In genomic region chr2:172427256-172427989, GRCh38 we compare ENCODE assay signal across 8 cellular contexts. TPM values are rescaled to one million over a fixed set of nuclear protein-coding genes. Genes with fewer than 3 reads are reported as not detected.
DNase-seq lines count a peak whose midpoint lies in the region; ATAC-seq, FAIRE-seq and TF ChIP-seq lines count a peak whose summit lies in the region.

Gene ITGA6, plus strand, starts transcription at chr2:172427586.

- peak in 1 of 2 experiments; percentile 42; a peak in 3 of 5 replicates for TF ChIP-seq RAD21 in A549 (conservative IDR thresholded peaks at IDR 0.05 in 1 of 2, IDR thresholded peaks at IDR 0.05 in 1 of 2)

- H3K4me3 ChIP-seq in A549: peak within 1 kb of the TSS; percentile 82
- H3K4me3 ChIP-seq in kidney epithelial cell (ENCODE audit: low read depth, low read length): peak within 1 kb of the TSS; percentile 75

- H3K4me1 ChIP-seq in A549: peaks cover 28% of the 10 kb centered on the region

- no peaks in the 10 kb centered on the region for H3K9me3 ChIP-seq in A549

- H3K36me3 ChIP-seq in kidney epithelial cell (ENCODE audit: control insufficient read depth, insufficient read depth, low read length): no peaks in the 10 kb centered on the region

- peak within 1 kb of the TSS; percentile 98 for H3K4me2 ChIP-seq in A549

- peak; percentile 89 for TF ChIP-seq POLR2A in A549 (IDR thresholded peaks at IDR 0.05; ENCODE audit: low read length)

- TF ChIP-seq CTCF in A549 (IDR thresholded peaks at IDR 0.05) (no peak), kidney epithelial cell (IDR thresholded peaks at IDR 0.05; ENCODE audit: insufficient read depth, low read length, poor library complexity, severe bottlenecking) (no peak)

- WGBS in A549 (ENCODE audit: missing lambda C conversion rate): 0% methylated on average over 14 of the region's 79 CpGs

- DNase-seq in A549 (ENCODE audit: low read depth in 1 of 2, low spot score in 1 of 2): peak; percentile 70 to 84
- DNase-seq in NCI-H2171 treated with DMSO at 0.1 percent for 48 hours (lab: John Stamatoyannopoulos, UW): peak; percentile 72
- DNase-seq in activated CD4-positive, alpha-beta T cell treated with anti-CD3 and anti-CD28 coated beads for 24 hours (ENCODE audit: low read depth in 2 of 2): peak; percentile 60 to 70
- peak; percentile 35 for DNase-seq in cerebellar cortex (ENCODE audit: low spot score)
- no peak for DNase-seq in kidney epithelial cell (ENCODE audit: low read depth)
- peak in 2 of 3 donors; percentile 48 to 65 for DNase-seq in stimulated activated CD4-positive, alpha-beta T cell treated with anti-CD3 and anti-CD28 coated beads, Interleukin-12 subunit alpha, Interleukin-12 subunit beta, amount 100 ng/mL, for 48 hours (ENCODE audit: low read depth in 2 of 3, low spot score in 1 of 3)

- FAIRE-seq in A549 (lab: Jason Lieb, UNC): no peak

- POLR2A ChIA-PET in A549 (lab: Yijun Ruan, JAX): interaction anchor here (0.7 to 4.3 kb wide), 5 partner anchors 9 to 246 kb away, joined by 3 to 59 read pairs (median 6); no protein-coding TSS in a partner anchor

- no peak for TF ChIP-seq EP300 in A549 (IDR thresholded peaks at IDR 0.05)

- ATAC-seq in A549: peak; percentile 85 to 90
- ATAC-seq in GM19395 (IDR thresholded peaks at IDR 0.05; ENCODE audit: unreplicated experiment): peak; percentile 56
- ATAC-seq in HG02938 (IDR thresholded peaks at IDR 0.05; ENCODE audit: unreplicated experiment): no peak

- peak within 1 kb of the TSS; percentile 80 to 95 for H3K27ac ChIP-seq in A549

- CTCF ChIA-PET in A549 (lab: Yijun Ruan, JAX): interaction anchor here (0.7 to 33.8 kb wide), 14 partner anchors 9 to 256 kb away, joined by 3 to 654 read pairs (median 4); no protein-coding TSS in a partner anchor

- no peaks in the 10 kb centered on the region for H3K27me3 ChIP-seq in kidney epithelial cell (ENCODE audit: control insufficient read depth, insufficient read depth, low read length)

TF ChIP-seq in A549, 52 proteins besides CTCF, POLR2A, EP300 and RAD21 (continues in another document):
- no peak for TF ChIP-seq HEYL (CRISPR knock-in tag; IDR thresholded peaks at IDR 0.05)
- TF ChIP-seq GATA3 (IDR thresholded peaks at IDR 0.05; ENCODE audit: borderline replicate concordance): no peak
- TF ChIP-seq HOXB13 (CRISPR knock-in tag; IDR thresholded peaks at IDR 0.05; ENCODE audit: low read depth): no peak
- no peak for TF ChIP-seq POLR2AphosphoS2 (conservative IDR thresholded peaks at IDR 0.05; ENCODE audit: low read length)
- TF ChIP-seq USF2 (IDR thresholded peaks at IDR 0.05): no peak
- TF ChIP-seq ATOH8 (CRISPR knock-in tag; IDR thresholded peaks at IDR 0.05; ENCODE audit: low read depth): no peak
- TF ChIP-seq RCOR1 (IDR thresholded peaks at IDR 0.05; ENCODE audit: low read depth, low read length): no peak
- peak; percentile 72; the same call in 1 of the 3 replicates for TF ChIP-seq BCL3 (IDR thresholded peaks at IDR 0.05)
- no peak for TF ChIP-seq KDM5A (IDR thresholded peaks at IDR 0.05)
- no peak for TF ChIP-seq HDAC2 (IDR thresholded peaks at IDR 0.05)
- no peak for TF ChIP-seq RARB (CRISPR knock-in tag; IDR thresholded peaks at IDR 0.05)
- no peak for TF ChIP-seq SREBF2 (IDR thresholded peaks at IDR 0.05)
- TF ChIP-seq EHMT2 (IDR thresholded peaks at IDR 0.05; ENCODE audit: low read depth): no peak
- TF ChIP-seq NFE2L2 (conservative IDR thresholded peaks at IDR 0.05; ENCODE audit: low read length): no peak
- TF ChIP-seq MAX (IDR thresholded peaks at IDR 0.05): peak; percentile 62
- no peak for TF ChIP-seq NPAS2 (CRISPR knock-in tag; IDR thresholded peaks at IDR 0.05; ENCODE audit: borderline replicate concordance)
- TF ChIP-seq NR3C1 (IDR thresholded peaks at IDR 0.05): no peak
- TF ChIP-seq BHLHE40 (IDR thresholded peaks at IDR 0.05; ENCODE audit: low read depth, low read length): no peak
- no peak for TF ChIP-seq HOXB5 (CRISPR knock-in tag; IDR thresholded peaks at IDR 0.05)
- TF ChIP-seq REST (IDR thresholded peaks at IDR 0.05): no peak
- TF ChIP-seq TFCP2L1 (CRISPR knock-in tag; IDR thresholded peaks at IDR 0.05): no peak
- TF ChIP-seq RNF2 (IDR thresholded peaks at IDR 0.05; ENCODE audit: borderline replicate concordance, low read depth): no peak
- no peak for TF ChIP-seq CHD4 (IDR thresholded peaks at IDR 0.05; ENCODE audit: borderline replicate concordance)
- TF ChIP-seq KDM1A (IDR thresholded peaks at IDR 0.05; ENCODE audit: low read depth): no peak
- TF ChIP-seq ZNF302 (CRISPR knock-in tag; IDR thresholded peaks at IDR 0.05): no peak
- no peak for TF ChIP-seq HES2 (IDR thresholded peaks at IDR 0.05)
- peak in 1 of 2 experiments; percentile 74; a peak in 2 of 5 replicates for TF ChIP-seq JUN (IDR thresholded peaks at IDR 0.05)
- TF ChIP-seq E2F6 (IDR thresholded peaks at IDR 0.05; ENCODE audit: borderline replicate concordance, low read depth): peak; percentile 17; the same call in 1 of the 2 replicates
- TF ChIP-seq SMC3 (IDR thresholded peaks at IDR 0.05): peak; percentile 53
- TF ChIP-seq PHF8 (IDR thresholded peaks at IDR 0.05; ENCODE audit: borderline replicate concordance, low read depth): peak; percentile 32

RNA-seq across cellular contexts. Expression of gene ITGA6, which starts in this region (rescaled TPM):
- polyA plus RNA-seq in A549 (2011; rRNA removed) (27.7 and 41.0 TPM in 2 replicates), A549 (2017; fragmentation: RNase III; extraction: RNeasy Plus Mini Kit Qiagen cat#74134 plus additional on column Dnase treatment) (24.4 to 27.5 TPM (median 25.7 TPM) in 3 replicates)
- 4.1 and 4.3 TPM in 2 replicates for polyA plus RNA-seq in A549 (2012; cell fraction: cytosol; rRNA removed)
- 6.9 and 11.9 TPM in 2 replicates for polyA plus RNA-seq in A549 (2012; cell fraction: nucleus; rRNA removed)
- 27.0 and 28.6 TPM in 2 replicates for polyA minus RNA-seq in A549 (2011; rRNA and poly(A)+ RNA removed)
- total RNA-seq in kidney epithelial cell: 82.3 and 94.7 TPM in 2 replicates
